Comparison of ENCODE assay signal across 20 cellular contexts in genomic region chr10:116747325-116747724, GRCh38. TPM values are rescaled to one million over a fixed set of nuclear protein-coding genes. Genes with fewer than 3 reads are reported as not detected.
DNase-seq lines count a peak whose midpoint lies in the region; ATAC-seq, FAIRE-seq and TF ChIP-seq lines count a peak whose summit lies in the region.
"Had no signal": no experiment of that assay in that cellular context is flagged by ENCODE, and none has a peak within 500 bp of the region (broad histone marks: within the 10 kb centered on the region; RNA-seq: fewer than 3 reads in every experiment).

No MANE protein-coding gene starts in this region.

- intact Hi-C loops in HepG2 (cut with micrococcal nuclease; ENCODE audit: unreplicated experiment) (no loop called here), right lobe of liver (cut with DNase I) (no loop called here)

- no peaks in the 10 kb centered on the region for H3K79me1 ChIP-seq in neuronal stem cell (ENCODE audit: low read depth, low read length)

- no peak overlapping the region for H3K23ac ChIP-seq in neuronal stem cell (ENCODE audit: low read depth, low read length, poor library complexity)

- no peak overlapping the region for H2AK5ac ChIP-seq in neuronal stem cell (ENCODE audit: low read depth, low read length)

- in situ Hi-C loops in HepG2 (cut with HindIII; ENCODE audit: extremely low pct_ligation_motif_present, low pct_unique_long_range_greater_than_20kb) (no loop called here), ACHN (cut with HindIII; ENCODE audit: low pct_ligation_motif_present, low pct_unique_long_range_greater_than_20kb, low sequenced_read_pairs) (no loop called here)

- H2BK12ac ChIP-seq in neuronal stem cell (ENCODE audit: low read length), result no peak overlapping the region

- H3K27ac ChIP-seq in HepG2 (ENCODE audit: extremely low read length, insufficient read depth, low read length) (no peak overlapping the region), right lobe of liver (no peak overlapping the region), RWPE2 (ENCODE audit: poor library complexity, severe bottlenecking) (peak overlapping the region; percentile 43), neuronal stem cell (replicated peaks; ENCODE audit: low read length) (no peak overlapping the region)
- H3K27ac ChIP-seq: 22Rv1 had no signal

- no peaks in the 10 kb centered on the region for H3K36me3 ChIP-seq in HepG2 (replicated peaks in 1 of 2; ENCODE audit: control insufficient read depth in 1 of 2, insufficient read depth in 2 of 2, low read length in 2 of 2)
- H3K36me3 ChIP-seq in right lobe of liver, result no peaks in the 10 kb centered on the region
- no peaks in the 10 kb centered on the region for H3K36me3 ChIP-seq in RWPE2 (ENCODE audit: low read depth)
- no peaks in the 10 kb centered on the region for H3K36me3 ChIP-seq in neuronal stem cell (replicated peaks in 1 of 2; ENCODE audit: control insufficient read depth in 2 of 2, insufficient read depth in 2 of 2, low read length in 2 of 2)
- H3K36me3 ChIP-seq: BE2C had no signal

- BruUV-seq in HepG2 (replicated peaks; lab: Mats Ljungman, UMichigan), result no TSS peak

- TF ChIP-seq CTCF in HepG2 (CRISPR knock-in tag; IDR thresholded peaks at IDR 0.05) (no peak), right lobe of liver (IDR thresholded peaks at IDR 0.05) (no peak), RWPE2 (IDR thresholded peaks at IDR 0.05; ENCODE audit: poor library complexity, severe bottlenecking) (no peak)

- no peaks in the 10 kb centered on the region for H4K20me1 ChIP-seq in HepG2 (ENCODE audit: insufficient read depth, low read length)

- no peaks in the 10 kb centered on the region for H3K9me3 ChIP-seq in HepG2 (ENCODE audit: low read length)
- no peaks in the 10 kb centered on the region for H3K9me3 ChIP-seq in right lobe of liver
- no peaks in the 10 kb centered on the region for H3K9me3 ChIP-seq in RWPE2 (ENCODE audit: severe bottlenecking)
- peaks cover 0 to 2% of the 10 kb centered on the region in 2 donors for H3K9me3 ChIP-seq in neuronal stem cell (replicated peaks in 1 of 2; ENCODE audit: control insufficient read depth in 2 of 2, insufficient read depth in 1 of 2, low read depth in 1 of 2, low read length in 2 of 2)
- H3K9me3 ChIP-seq: BE2C had no signal

- H2BK5ac ChIP-seq in neuronal stem cell (ENCODE audit: low read length), result no peak overlapping the region

- no peak for FAIRE-seq in HepG2 (lab: Jason Lieb, UNC)
- no peak for FAIRE-seq in GM12891 (lab: Jason Lieb, UNC)
- FAIRE-seq: D721Med, GM19239, H1 had no signal

- H3K27me3 ChIP-seq in HepG2 (ENCODE audit: control insufficient read depth in 1 of 2, insufficient read depth in 2 of 2, low read length in 2 of 2) (peaks cover 0 to 23% of the 10 kb centered on the region in 2 experiments; a peak in 2 of 5 replicates), right lobe of liver (no peaks in the 10 kb centered on the region), RWPE2 (ENCODE audit: insufficient read depth, poor library complexity, severe bottlenecking) (no peaks in the 10 kb centered on the region), neuronal stem cell (ENCODE audit: control insufficient read depth in 3 of 3, insufficient read depth in 3 of 3, low read depth in 1 of 3, low read length in 3 of 3) (peaks cover 0 to 14% (median 11%) of the 10 kb centered on the region in 3 experiments)

- no peak for TF ChIP-seq EP300 in HepG2 (IDR thresholded peaks at IDR 0.05; ENCODE audit: low read depth in 2 of 2, low read length in 2 of 2)
- no peak for TF ChIP-seq EP300 in HepG2 (CRISPR knock-in tag; IDR thresholded peaks at IDR 0.05; ENCODE audit: borderline replicate concordance)

- CTCF ChIA-PET in HepG2 (lab: Yijun Ruan, JAX; ENCODE audit: low intra/inter-chr PET ratio, low total read pairs), result no interaction called here

- no peak overlapping the region for H3K18ac ChIP-seq in neuronal stem cell (ENCODE audit: low read length)

- H2BK120ac ChIP-seq in neuronal stem cell (ENCODE audit: low read depth, low read length), result no peak overlapping the region

- H2AFZ ChIP-seq in HepG2 (ENCODE audit: low read length) (no peak overlapping the region), neuronal stem cell (ENCODE audit: low read length) (peak overlapping the region; percentile 64)

- H4K91ac ChIP-seq in neuronal stem cell (ENCODE audit: low read depth, low read length, poor library complexity), result no peak overlapping the region

- H4K8ac ChIP-seq in neuronal stem cell (ENCODE audit: low read depth, low read length), result no peak overlapping the region

- H3K14ac ChIP-seq in neuronal stem cell (ENCODE audit: low read length), result no peak overlapping the region

- TF ChIP-seq POLR2A in HepG2 (IDR thresholded peaks at IDR 0.05; ENCODE audit: insufficient read depth in 1 of 2, low read depth in 2 of 2, low read length in 2 of 2) (no peak), right lobe of liver (IDR thresholded peaks at IDR 0.05) (no peak), GM12891 (IDR thresholded peaks at IDR 0.05; ENCODE audit: low read depth, low read length) (no peak)

- 3% methylated on average over 7 of the region's 7 CpGs for WGBS in HepG2 (ENCODE audit: low lambda C conversion rate)
- WGBS in right lobe of liver (ENCODE audit: insufficient coverage, low coverage, low lambda C conversion rate, missing lambda C conversion rate), result 53% methylated on average over 7 of the region's 7 CpGs
- no CpG with 5 or more reads among the region's 7 CpGs for WGBS in neuronal stem cell (ENCODE audit: extremely low coverage in 2 of 2, insufficient read length in 2 of 2, insufficient replicate concordance in 1 of 2), 2 donors

- H3K9ac ChIP-seq in HepG2 (ENCODE audit: insufficient read depth, low read depth, low read length) (no peak overlapping the region), neuronal stem cell (ENCODE audit: low read depth, low read length, poor library complexity) (no peak overlapping the region)

- H3K4me2 ChIP-seq in HepG2 (ENCODE audit: low read depth, low read length) (peak overlapping the region; percentile 37), neuronal stem cell (ENCODE audit: insufficient read depth, low read length, poor library complexity, severe bottlenecking) (no peak overlapping the region)

- no peak for ATAC-seq in HepG2
- ATAC-seq in right lobe of liver, result no peak
- ATAC-seq in RWPE2 (ENCODE audit: low read depth), result no peak

- no peak overlapping the region for H2BK15ac ChIP-seq in neuronal stem cell (ENCODE audit: low read length)

- DNase-seq in HepG2 (ENCODE audit: low spot score), result no peak
- no peak for DNase-seq in right lobe of liver
- no peak for DNase-seq in RWPE2 (ENCODE audit: low spot score)
- no peak for DNase-seq in neuronal stem cell (ENCODE audit: low spot score)
- no peak for DNase-seq in 8988T
- DNase-seq in GM12891 (ENCODE audit: insufficient read length, low spot score), result no peak
- no peak for DNase-seq in ACHN
- DNase-seq: BE2C; C1 segment of cervical spinal cord; Caco-2; CD4-positive, CD25-positive, alpha-beta regulatory T cell; DMS79; GDM1; H9; KBM-7 had no signal

- no peak overlapping the region for H3K4me3 ChIP-seq in HepG2 (replicated peaks in 1 of 3; ENCODE audit: insufficient read depth in 1 of 3, low read depth in 2 of 3, low read length in 3 of 3)
- H3K4me3 ChIP-seq in right lobe of liver, result no peak overlapping the region
- no peak overlapping the region for H3K4me3 ChIP-seq in RWPE2 (ENCODE audit: severe bottlenecking)
- no peak overlapping the region for H3K4me3 ChIP-seq in neuronal stem cell (ENCODE audit: low read length in 2 of 2)

- no peaks in the 10 kb centered on the region for H3K79me2 ChIP-seq in HepG2 (ENCODE audit: insufficient read depth, low read length)

- POLR2A ChIA-PET in HepG2 (lab: Yijun Ruan, JAX), result no interaction called here

- H3K4me1 ChIP-seq in HepG2 (ENCODE audit: insufficient read depth, low read length) (peaks cover 47% of the 10 kb centered on the region), right lobe of liver (no peaks in the 10 kb centered on the region), RWPE2 (ENCODE audit: insufficient read depth, poor library complexity, severe bottlenecking) (peaks cover 12% of the 10 kb centered on the region), neuronal stem cell (ENCODE audit: control insufficient read depth in 2 of 2, insufficient read depth in 1 of 2, low read depth in 1 of 2, low read length in 2 of 2) (peaks cover 4 to 6% of the 10 kb centered on the region in 2 donors)
- H3K4me1 ChIP-seq: BE2C, Caco-2 had no signal

- no peak overlapping the region for H3K4ac ChIP-seq in neuronal stem cell (ENCODE audit: low read length)

- TF ChIP-seq RAD21 in HepG2 (CRISPR knock-in tag; IDR thresholded peaks at IDR 0.05), result no peak

TF ChIP-seq in HepG2, 621 proteins besides CTCF, POLR2A, EP300 and RAD21 (continues in another document):
- TF ChIP-seq IKZF1 (IDR thresholded peaks at IDR 0.05), result no peak
- peak; percentile 88 for TF ChIP-seq RAD51 (IDR thresholded peaks at IDR 0.05; ENCODE audit: borderline replicate concordance)

TF ChIP-seq in GM12891, 5 proteins besides CTCF, POLR2A, EP300 and RAD21 (continues in another document):
- no peak for TF ChIP-seq PAX5 (IDR thresholded peaks at IDR 0.05; ENCODE audit: insufficient read depth, low read length, severe bottlenecking)

RNA-seq across cellular contexts. Expression of gene HSPA12A, which starts 5.0 kb away (rescaled TPM):
- total RNA-seq in HepG2 (2016; rRNA removed; fragmentation: Illumina TruSeq; extraction: Trizol) (12.9 and 13.6 TPM in 2 replicates), right lobe of liver (1 to 10 TPM; 2.3 to 4.2 (median 2.9) TPM)
- 1.2 and 1.6 TPM in 2 replicates for total RNA-seq in HepG2 (2016; cell fraction: cytosol; rRNA removed; fragmentation: Illumina TruSeq; extraction: Trizol; ENCODE audit: low read depth)
- 11.4 and 13.0 TPM in 2 replicates for total RNA-seq in HepG2 (2016; cell fraction: insoluble cytoplasmic fraction; rRNA removed; fragmentation: Illumina TruSeq; extraction: Trizol)
- total RNA-seq in HepG2 (2016; cell fraction: membrane; rRNA removed; fragmentation: Illumina TruSeq; extraction: Trizol), result 6.0 and 6.8 TPM in 2 replicates
- 20.1 and 20.8 TPM in 2 replicates for total RNA-seq in HepG2 (2016; cell fraction: nucleus; rRNA removed; fragmentation: Illumina TruSeq; extraction: Trizol)
- polyA plus RNA-seq in HepG2 (2011; rRNA removed), result 6.2 and 6.4 TPM in 2 replicates
- 3.1 and 3.5 TPM in 2 replicates for polyA plus RNA-seq in HepG2 (2011; cell fraction: cytosol; rRNA removed)
- 17.5 and 19.4 TPM in 2 replicates for polyA plus RNA-seq in HepG2 (2011; cell fraction: nucleus; rRNA removed)
- 4.4 and 5.0 TPM in 2 replicates for polyA plus RNA-seq in HepG2 (2012)
- 0.99 and 1.1 TPM in 2 replicates for polyA plus RNA-seq in HepG2 (2016; cell fraction: cytosol; fragmentation: Illumina TruSeq; extraction: Trizol; ENCODE audit: low read depth)
- polyA plus RNA-seq in HepG2 (2016; cell fraction: insoluble cytoplasmic fraction; fragmentation: Illumina TruSeq; extraction: Trizol; ENCODE audit: low read depth), result 9.9 and 11.3 TPM in 2 replicates
- 2.7 and 2.9 TPM in 2 replicates for polyA plus RNA-seq in HepG2 (2016; cell fraction: membrane; fragmentation: Illumina TruSeq; extraction: Trizol; ENCODE audit: low read depth)
- polyA plus RNA-seq in HepG2 (2016; cell fraction: nucleus; fragmentation: Illumina TruSeq; extraction: Trizol; ENCODE audit: insufficient read depth, low read depth), result 37.7 and 40.5 TPM in 2 replicates
- polyA minus RNA-seq in HepG2 (2011; rRNA and poly(A)+ RNA removed; ENCODE audit: low replicate concordance), result 0.91 and 21.7 TPM in 2 replicates
- polyA minus RNA-seq in HepG2 (2011; cell fraction: cytosol; rRNA and poly(A)+ RNA removed), result 4.5 and 5.4 TPM in 2 replicates
- polyA minus RNA-seq in HepG2 (2011; cell fraction: nucleus; rRNA and poly(A)+ RNA removed), result 15.3 and 19.7 TPM in 2 replicates
- 3.1 TPM for polyA plus RNA-seq in neuronal stem cell (2013, experiment 1 of 2)
- polyA plus RNA-seq in neuronal stem cell (2013, experiment 2 of 2), result 3.2 TPM
- polyA plus RNA-seq in GM12891 (2012; ENCODE audit: low read depth, missing spikeins), result 1.3 TPM
- polyA plus RNA-seq: CD8-positive, alpha-beta memory T cell had no signal
